Comparison of ENCODE assay signal across 11 cellular contexts in genomic region chr7:77685219-77685618, GRCh38. TPM values are rescaled to one million over a fixed set of nuclear protein-coding genes. Genes with fewer than 3 reads are reported as not detected.
DNase-seq lines count a peak whose midpoint lies in the region; ATAC-seq and TF ChIP-seq lines count a peak whose summit lies in the region.
"Had no signal": no experiment of that assay in that cellular context is flagged by ENCODE, and none has a peak within 500 bp of the region (broad histone marks: within the 10 kb centered on the region; RNA-seq: fewer than 3 reads in every experiment).

No MANE protein-coding gene starts in this region.

- no peaks in the 10 kb centered on the region for H3K27me3 ChIP-seq in lung (ENCODE audit: control insufficient read depth, insufficient read depth)
- H3K27me3 ChIP-seq: BLaER1 treated with 17β-estradiol and CSF1 and Interleukin-3, amounts not matched to agents 10 nM and 100 nM had no signal

- no peak for TF ChIP-seq CTCF in lung (IDR thresholded peaks at IDR 0.05; ENCODE audit: control extremely low read depth, extremely low read depth)

- 24 to 32% methylated on average over 6 of the region's 6 CpGs for WGBS in lung, 2 donors

- H3K9me3 ChIP-seq in lung (ENCODE audit: control insufficient read depth in 2 of 2, insufficient read depth in 1 of 2, low read length in 1 of 2), result no peaks in the 10 kb centered on the region
- H3K9me3 ChIP-seq: BLaER1 treated with 17β-estradiol and CSF1 and Interleukin-3, amounts not matched to agents 10 nM and 100 nM had no signal

- ATAC-seq in lung (ENCODE audit: insufficient read depth, low FRiP score), result peak; percentile 86
- ATAC-seq in GM21526 (IDR thresholded peaks at IDR 0.05; ENCODE audit: low FRiP score, unreplicated experiment), result no peak
- ATAC-seq: activated CD4-positive, CD25-positive, alpha-beta regulatory T cell treated with anti-CD3 and anti-CD28 coated beads, Interleukin-2, amount 50 U/mL, for 24 hours had no signal

- DNase-seq in AML-193 (lab: John Stamatoyannopoulos, UW) (peak; percentile 27 to 32), NCI-H1092 (lab: John Stamatoyannopoulos, UW) (peak; percentile 14), T47D (ENCODE audit: low read depth in 1 of 2, low spot score in 1 of 2) (peak; percentile 57 to 93), lung (ENCODE audit: low spot score) (peak; percentile 74), Kasumi-1 (lab: John Stamatoyannopoulos, UW) (no peak), head of caudate nucleus (no peak)
- no peak for DNase-seq in central memory CD4-positive, alpha-beta T cell
- DNase-seq: NCI-H2227 treated with DMSO at 0.1 percent for 48 hours had no signal

- peak overlapping the region in 1 of 2 donors; percentile 40 for H3K27ac ChIP-seq in lung (ENCODE audit: low read depth in 1 of 2, low read length in 1 of 2)
- H3K27ac ChIP-seq: BLaER1 treated with 17β-estradiol and CSF1 and Interleukin-3, amounts not matched to agents 10 nM and 100 nM had no signal

- peaks cover 0 to 4% of the 10 kb centered on the region in 2 donors for H3K36me3 ChIP-seq in lung (ENCODE audit: control insufficient read depth in 2 of 2, insufficient read depth in 2 of 2, low read length in 2 of 2)

- no peak overlapping the region for H3K4me3 ChIP-seq in lung
- H3K4me3 ChIP-seq: BLaER1 treated with 17β-estradiol and CSF1 and Interleukin-3, amounts not matched to agents 10 nM and 100 nM had no signal

- in situ Hi-C loops in T47D (cut with HindIII; ENCODE audit: low pct_unique_long_range_greater_than_20kb, low sequenced_read_pairs), result no loop called here

- intact Hi-C loops in head of caudate nucleus (cut with DNase I), result no loop called here

- peaks cover 3 to 4% of the 10 kb centered on the region in 2 donors for H3K4me1 ChIP-seq in lung (ENCODE audit: control insufficient read depth in 2 of 2, insufficient read depth in 2 of 2, low read length in 2 of 2)

RNA-seq across cellular contexts. Expression of gene RSBN1L, which starts 11.0 kb away (rescaled TPM):
- total RNA-seq in lung, result 10 to 100 TPM; 16.8 to 53.2 TPM
- polyA plus RNA-seq in lung, result 1 to 10 TPM; 7.3 to 9.0 TPM

Comparison
In these comparisons a context has a peak if more than half of its experiments do, and no peak if none do; other contexts are left out.
1. DNase-seq: peak in AML-193 (2 of 2), NCI-H1092 (single experiment), T47D (2 of 2) and lung (single experiment); none in central memory CD4-positive, alpha-beta T cell (single experiment), Kasumi-1 (0 of 2) and head of caudate nucleus (0 of 42).